ENCODE assay signal across 1 cellular context in the genomic region with DNA sequence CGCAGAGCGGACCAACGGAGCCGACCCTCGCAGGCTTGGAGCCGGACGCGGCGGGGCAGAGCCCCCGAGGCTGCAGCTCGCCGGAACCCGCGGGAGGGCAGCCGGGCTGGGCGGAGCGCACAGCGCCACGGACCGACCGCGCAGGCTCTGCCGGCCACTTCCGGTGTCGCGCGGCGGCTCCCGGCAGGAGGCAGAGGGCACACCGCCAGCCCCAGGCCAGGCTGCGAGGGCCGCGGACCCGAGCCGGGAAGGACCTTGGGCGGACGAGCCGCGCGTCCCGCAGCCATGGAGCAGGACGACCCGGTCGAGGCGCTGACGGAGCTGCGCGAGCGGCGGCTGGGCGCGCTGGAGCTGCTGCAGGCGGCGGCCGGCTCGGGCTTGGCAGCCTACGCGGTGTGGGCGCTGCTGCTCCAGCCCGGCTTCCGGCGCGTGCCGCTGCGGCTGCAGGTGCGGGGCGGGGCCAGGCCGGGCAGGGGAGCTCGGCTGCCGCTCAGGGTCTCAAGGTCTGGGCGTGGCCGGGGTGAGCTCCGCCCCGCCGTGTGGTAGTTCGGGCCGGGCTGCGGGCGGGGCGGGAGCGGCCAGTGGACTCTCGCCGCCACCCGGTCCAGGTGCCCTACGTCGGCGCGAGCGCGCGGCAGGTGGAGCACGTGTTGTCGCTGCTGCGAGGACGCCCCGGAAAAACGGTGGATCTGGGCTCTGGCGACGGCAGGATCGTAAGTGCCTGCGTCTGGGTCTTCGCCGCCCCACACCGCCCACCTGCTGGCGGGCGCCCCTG.
TF ChIP-seq lines count a peak whose summit lies in the region.

A gene with protein sequence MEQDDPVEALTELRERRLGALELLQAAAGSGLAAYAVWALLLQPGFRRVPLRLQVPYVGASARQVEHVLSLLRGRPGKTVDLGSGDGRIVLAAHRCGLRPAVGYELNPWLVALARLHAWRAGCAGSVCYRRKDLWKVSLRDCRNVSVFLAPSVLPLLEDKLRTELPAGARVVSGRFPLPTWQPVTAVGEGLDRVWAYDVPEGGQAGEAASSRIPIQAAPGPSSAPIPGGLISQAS (plus strand): TSS at position 157 of the 775 bp plus-strand sequence. CDS start 129 bp downstream, at position 286.

TF ChIP-seq in WTC11, 78 proteins besides CTCF, POLR2A, EP300 and RAD21 (continued from another document and continues in another):
- TF ChIP-seq, protein P1, sequence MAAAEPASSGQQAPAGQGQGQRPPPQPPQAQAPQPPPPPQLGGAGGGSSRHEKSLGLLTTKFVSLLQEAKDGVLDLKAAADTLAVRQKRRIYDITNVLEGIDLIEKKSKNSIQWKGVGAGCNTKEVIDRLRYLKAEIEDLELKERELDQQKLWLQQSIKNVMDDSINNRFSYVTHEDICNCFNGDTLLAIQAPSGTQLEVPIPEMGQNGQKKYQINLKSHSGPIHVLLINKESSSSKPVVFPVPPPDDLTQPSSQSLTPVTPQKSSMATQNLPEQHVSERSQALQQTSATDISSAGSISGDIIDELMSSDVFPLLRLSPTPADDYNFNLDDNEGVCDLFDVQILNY (CRISPR knock-in tag; IDR thresholded peaks at IDR 0.05): peak; percentile 72; the same call in 1 of the 2 replicates
- TF ChIP-seq PRRX2 (CRISPR knock-in tag; IDR thresholded peaks at IDR 0.05) (no peak), TEAD1 (CRISPR knock-in tag; IDR thresholded peaks at IDR 0.05) (peak; percentile 15; the same call in 1 of the 2 replicates), NFATC4 (CRISPR knock-in tag; IDR thresholded peaks at IDR 0.05) (0 out of 2 replicates have a peak, but pooled peaks have one; percentile 61), FOXK1 (CRISPR knock-in tag; IDR thresholded peaks at IDR 0.05) (peak; percentile 85), RELA (CRISPR knock-in tag; IDR thresholded peaks at IDR 0.05; ENCODE audit: borderline replicate concordance) (peak; percentile 93; the same call in 1 of the 2 replicates), FOXP1 (CRISPR knock-in tag; IDR thresholded peaks at IDR 0.05; ENCODE audit: borderline replicate concordance) (peak; percentile 97), CREB1 (CRISPR knock-in tag; IDR thresholded peaks at IDR 0.05) (peak; percentile 92), SOX15 (CRISPR knock-in tag; IDR thresholded peaks at IDR 0.05) (no peak), GABPB1 (CRISPR knock-in tag; IDR thresholded peaks at IDR 0.05) (peak; percentile 76), JUN (CRISPR knock-in tag; IDR thresholded peaks at IDR 0.05) (no peak; the same call in none of the 2 replicates), NFE2L1 (CRISPR knock-in tag; IDR thresholded peaks at IDR 0.05) (peak; percentile 91; the same call in 1 of the 2 replicates), ZNF138 (CRISPR knock-in tag; conservative IDR thresholded peaks at IDR 0.05) (peak; percentile 61; the same call in 1 of the 2 replicates), ZNF317 (CRISPR knock-in tag; IDR thresholded peaks at IDR 0.05; ENCODE audit: borderline replicate concordance, low read depth) (peak; percentile 77; the same call in 1 of the 2 replicates), SMAD3 (CRISPR knock-in tag; IDR thresholded peaks at IDR 0.05; ENCODE audit: borderline replicate concordance) (peak; percentile 96), FOXJ3 (CRISPR knock-in tag; IDR thresholded peaks at IDR 0.05; ENCODE audit: borderline replicate concordance) (no peak), MYBL2 (CRISPR knock-in tag; IDR thresholded peaks at IDR 0.05) (peak; percentile 73; the same call in 1 of the 2 replicates), NFYB (CRISPR knock-in tag; conservative IDR thresholded peaks at IDR 0.05; ENCODE audit: low read depth) (peak; percentile 26), IRF2 (CRISPR knock-in tag; IDR thresholded peaks at IDR 0.05; ENCODE audit: borderline replicate concordance, low read depth) (no peak), SP1 (CRISPR knock-in tag; conservative IDR thresholded peaks at IDR 0.05) (peak; percentile 91)
- TF ChIP-seq, protein P2, sequence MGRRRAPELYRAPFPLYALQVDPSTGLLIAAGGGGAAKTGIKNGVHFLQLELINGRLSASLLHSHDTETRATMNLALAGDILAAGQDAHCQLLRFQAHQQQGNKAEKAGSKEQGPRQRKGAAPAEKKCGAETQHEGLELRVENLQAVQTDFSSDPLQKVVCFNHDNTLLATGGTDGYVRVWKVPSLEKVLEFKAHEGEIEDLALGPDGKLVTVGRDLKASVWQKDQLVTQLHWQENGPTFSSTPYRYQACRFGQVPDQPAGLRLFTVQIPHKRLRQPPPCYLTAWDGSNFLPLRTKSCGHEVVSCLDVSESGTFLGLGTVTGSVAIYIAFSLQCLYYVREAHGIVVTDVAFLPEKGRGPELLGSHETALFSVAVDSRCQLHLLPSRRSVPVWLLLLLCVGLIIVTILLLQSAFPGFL (CRISPR knock-in tag; IDR thresholded peaks at IDR 0.05; ENCODE audit: borderline replicate concordance): peak; percentile 90
- TF ChIP-seq, protein P3, sequence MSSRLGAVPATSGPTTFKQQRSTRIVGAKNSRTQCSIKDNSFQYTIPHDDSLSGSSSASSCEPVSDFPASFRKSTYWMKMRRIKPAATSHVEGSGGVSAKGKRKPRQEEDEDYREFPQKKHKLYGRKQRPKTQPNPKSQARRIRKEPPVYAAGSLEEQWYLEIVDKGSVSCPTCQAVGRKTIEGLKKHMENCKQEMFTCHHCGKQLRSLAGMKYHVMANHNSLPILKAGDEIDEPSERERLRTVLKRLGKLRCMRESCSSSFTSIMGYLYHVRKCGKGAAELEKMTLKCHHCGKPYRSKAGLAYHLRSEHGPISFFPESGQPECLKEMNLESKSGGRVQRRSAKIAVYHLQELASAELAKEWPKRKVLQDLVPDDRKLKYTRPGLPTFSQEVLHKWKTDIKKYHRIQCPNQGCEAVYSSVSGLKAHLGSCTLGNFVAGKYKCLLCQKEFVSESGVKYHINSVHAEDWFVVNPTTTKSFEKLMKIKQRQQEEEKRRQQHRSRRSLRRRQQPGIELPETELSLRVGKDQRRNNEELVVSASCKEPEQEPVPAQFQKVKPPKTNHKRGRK (CRISPR knock-in tag; IDR thresholded peaks at IDR 0.05; ENCODE audit: borderline replicate concordance): no peak
- TF ChIP-seq, protein P4, sequence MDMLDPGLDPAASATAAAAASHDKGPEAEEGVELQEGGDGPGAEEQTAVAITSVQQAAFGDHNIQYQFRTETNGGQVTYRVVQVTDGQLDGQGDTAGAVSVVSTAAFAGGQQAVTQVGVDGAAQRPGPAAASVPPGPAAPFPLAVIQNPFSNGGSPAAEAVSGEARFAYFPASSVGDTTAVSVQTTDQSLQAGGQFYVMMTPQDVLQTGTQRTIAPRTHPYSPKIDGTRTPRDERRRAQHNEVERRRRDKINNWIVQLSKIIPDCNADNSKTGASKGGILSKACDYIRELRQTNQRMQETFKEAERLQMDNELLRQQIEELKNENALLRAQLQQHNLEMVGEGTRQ (CRISPR knock-in tag; IDR thresholded peaks at IDR 0.05): peak; percentile 66
- TF ChIP-seq, protein P5, sequence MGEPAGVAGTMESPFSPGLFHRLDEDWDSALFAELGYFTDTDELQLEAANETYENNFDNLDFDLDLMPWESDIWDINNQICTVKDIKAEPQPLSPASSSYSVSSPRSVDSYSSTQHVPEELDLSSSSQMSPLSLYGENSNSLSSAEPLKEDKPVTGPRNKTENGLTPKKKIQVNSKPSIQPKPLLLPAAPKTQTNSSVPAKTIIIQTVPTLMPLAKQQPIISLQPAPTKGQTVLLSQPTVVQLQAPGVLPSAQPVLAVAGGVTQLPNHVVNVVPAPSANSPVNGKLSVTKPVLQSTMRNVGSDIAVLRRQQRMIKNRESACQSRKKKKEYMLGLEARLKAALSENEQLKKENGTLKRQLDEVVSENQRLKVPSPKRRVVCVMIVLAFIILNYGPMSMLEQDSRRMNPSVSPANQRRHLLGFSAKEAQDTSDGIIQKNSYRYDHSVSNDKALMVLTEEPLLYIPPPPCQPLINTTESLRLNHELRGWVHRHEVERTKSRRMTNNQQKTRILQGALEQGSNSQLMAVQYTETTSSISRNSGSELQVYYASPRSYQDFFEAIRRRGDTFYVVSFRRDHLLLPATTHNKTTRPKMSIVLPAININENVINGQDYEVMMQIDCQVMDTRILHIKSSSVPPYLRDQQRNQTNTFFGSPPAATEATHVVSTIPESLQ (CRISPR knock-in tag; IDR thresholded peaks at IDR 0.05): no peak; the same call in 1 of the 2 replicates
- TF ChIP-seq, protein P6, sequence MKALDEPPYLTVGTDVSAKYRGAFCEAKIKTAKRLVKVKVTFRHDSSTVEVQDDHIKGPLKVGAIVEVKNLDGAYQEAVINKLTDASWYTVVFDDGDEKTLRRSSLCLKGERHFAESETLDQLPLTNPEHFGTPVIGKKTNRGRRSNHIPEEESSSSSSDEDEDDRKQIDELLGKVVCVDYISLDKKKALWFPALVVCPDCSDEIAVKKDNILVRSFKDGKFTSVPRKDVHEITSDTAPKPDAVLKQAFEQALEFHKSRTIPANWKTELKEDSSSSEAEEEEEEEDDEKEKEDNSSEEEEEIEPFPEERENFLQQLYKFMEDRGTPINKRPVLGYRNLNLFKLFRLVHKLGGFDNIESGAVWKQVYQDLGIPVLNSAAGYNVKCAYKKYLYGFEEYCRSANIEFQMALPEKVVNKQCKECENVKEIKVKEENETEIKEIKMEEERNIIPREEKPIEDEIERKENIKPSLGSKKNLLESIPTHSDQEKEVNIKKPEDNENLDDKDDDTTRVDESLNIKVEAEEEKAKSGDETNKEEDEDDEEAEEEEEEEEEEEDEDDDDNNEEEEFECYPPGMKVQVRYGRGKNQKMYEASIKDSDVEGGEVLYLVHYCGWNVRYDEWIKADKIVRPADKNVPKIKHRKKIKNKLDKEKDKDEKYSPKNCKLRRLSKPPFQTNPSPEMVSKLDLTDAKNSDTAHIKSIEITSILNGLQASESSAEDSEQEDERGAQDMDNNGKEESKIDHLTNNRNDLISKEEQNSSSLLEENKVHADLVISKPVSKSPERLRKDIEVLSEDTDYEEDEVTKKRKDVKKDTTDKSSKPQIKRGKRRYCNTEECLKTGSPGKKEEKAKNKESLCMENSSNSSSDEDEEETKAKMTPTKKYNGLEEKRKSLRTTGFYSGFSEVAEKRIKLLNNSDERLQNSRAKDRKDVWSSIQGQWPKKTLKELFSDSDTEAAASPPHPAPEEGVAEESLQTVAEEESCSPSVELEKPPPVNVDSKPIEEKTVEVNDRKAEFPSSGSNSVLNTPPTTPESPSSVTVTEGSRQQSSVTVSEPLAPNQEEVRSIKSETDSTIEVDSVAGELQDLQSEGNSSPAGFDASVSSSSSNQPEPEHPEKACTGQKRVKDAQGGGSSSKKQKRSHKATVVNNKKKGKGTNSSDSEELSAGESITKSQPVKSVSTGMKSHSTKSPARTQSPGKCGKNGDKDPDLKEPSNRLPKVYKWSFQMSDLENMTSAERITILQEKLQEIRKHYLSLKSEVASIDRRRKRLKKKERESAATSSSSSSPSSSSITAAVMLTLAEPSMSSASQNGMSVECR (CRISPR knock-in tag; IDR thresholded peaks at IDR 0.05; ENCODE audit: borderline replicate concordance): peak; percentile 83; the same call in 1 of the 2 replicates
- TF ChIP-seq, protein P7, sequence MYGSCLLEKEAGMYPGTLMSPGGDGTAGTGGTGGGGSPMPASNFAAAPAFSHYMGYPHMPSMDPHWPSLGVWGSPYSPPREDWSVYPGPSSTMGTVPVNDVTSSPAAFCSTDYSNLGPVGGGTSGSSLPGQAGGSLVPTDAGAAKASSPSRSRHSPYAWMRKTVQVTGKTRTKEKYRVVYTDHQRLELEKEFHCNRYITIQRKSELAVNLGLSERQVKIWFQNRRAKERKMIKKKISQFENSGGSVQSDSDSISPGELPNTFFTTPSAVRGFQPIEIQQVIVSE (CRISPR knock-in tag; IDR thresholded peaks at IDR 0.05; ENCODE audit: borderline replicate concordance): no peak
- TF ChIP-seq, protein P8, sequence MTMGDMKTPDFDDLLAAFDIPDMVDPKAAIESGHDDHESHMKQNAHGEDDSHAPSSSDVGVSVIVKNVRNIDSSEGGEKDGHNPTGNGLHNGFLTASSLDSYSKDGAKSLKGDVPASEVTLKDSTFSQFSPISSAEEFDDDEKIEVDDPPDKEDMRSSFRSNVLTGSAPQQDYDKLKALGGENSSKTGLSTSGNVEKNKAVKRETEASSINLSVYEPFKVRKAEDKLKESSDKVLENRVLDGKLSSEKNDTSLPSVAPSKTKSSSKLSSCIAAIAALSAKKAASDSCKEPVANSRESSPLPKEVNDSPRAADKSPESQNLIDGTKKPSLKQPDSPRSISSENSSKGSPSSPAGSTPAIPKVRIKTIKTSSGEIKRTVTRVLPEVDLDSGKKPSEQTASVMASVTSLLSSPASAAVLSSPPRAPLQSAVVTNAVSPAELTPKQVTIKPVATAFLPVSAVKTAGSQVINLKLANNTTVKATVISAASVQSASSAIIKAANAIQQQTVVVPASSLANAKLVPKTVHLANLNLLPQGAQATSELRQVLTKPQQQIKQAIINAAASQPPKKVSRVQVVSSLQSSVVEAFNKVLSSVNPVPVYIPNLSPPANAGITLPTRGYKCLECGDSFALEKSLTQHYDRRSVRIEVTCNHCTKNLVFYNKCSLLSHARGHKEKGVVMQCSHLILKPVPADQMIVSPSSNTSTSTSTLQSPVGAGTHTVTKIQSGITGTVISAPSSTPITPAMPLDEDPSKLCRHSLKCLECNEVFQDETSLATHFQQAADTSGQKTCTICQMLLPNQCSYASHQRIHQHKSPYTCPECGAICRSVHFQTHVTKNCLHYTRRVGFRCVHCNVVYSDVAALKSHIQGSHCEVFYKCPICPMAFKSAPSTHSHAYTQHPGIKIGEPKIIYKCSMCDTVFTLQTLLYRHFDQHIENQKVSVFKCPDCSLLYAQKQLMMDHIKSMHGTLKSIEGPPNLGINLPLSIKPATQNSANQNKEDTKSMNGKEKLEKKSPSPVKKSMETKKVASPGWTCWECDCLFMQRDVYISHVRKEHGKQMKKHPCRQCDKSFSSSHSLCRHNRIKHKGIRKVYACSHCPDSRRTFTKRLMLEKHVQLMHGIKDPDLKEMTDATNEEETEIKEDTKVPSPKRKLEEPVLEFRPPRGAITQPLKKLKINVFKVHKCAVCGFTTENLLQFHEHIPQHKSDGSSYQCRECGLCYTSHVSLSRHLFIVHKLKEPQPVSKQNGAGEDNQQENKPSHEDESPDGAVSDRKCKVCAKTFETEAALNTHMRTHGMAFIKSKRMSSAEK (CRISPR knock-in tag; IDR thresholded peaks at IDR 0.05; ENCODE audit: borderline replicate concordance): no peak
- TF ChIP-seq, protein P9, sequence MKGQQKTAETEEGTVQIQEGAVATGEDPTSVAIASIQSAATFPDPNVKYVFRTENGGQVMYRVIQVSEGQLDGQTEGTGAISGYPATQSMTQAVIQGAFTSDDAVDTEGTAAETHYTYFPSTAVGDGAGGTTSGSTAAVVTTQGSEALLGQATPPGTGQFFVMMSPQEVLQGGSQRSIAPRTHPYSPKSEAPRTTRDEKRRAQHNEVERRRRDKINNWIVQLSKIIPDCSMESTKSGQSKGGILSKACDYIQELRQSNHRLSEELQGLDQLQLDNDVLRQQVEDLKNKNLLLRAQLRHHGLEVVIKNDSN (CRISPR knock-in tag; IDR thresholded peaks at IDR 0.05): peak; percentile 80; the same call in 1 of the 2 replicates
- TF ChIP-seq, protein P10, sequence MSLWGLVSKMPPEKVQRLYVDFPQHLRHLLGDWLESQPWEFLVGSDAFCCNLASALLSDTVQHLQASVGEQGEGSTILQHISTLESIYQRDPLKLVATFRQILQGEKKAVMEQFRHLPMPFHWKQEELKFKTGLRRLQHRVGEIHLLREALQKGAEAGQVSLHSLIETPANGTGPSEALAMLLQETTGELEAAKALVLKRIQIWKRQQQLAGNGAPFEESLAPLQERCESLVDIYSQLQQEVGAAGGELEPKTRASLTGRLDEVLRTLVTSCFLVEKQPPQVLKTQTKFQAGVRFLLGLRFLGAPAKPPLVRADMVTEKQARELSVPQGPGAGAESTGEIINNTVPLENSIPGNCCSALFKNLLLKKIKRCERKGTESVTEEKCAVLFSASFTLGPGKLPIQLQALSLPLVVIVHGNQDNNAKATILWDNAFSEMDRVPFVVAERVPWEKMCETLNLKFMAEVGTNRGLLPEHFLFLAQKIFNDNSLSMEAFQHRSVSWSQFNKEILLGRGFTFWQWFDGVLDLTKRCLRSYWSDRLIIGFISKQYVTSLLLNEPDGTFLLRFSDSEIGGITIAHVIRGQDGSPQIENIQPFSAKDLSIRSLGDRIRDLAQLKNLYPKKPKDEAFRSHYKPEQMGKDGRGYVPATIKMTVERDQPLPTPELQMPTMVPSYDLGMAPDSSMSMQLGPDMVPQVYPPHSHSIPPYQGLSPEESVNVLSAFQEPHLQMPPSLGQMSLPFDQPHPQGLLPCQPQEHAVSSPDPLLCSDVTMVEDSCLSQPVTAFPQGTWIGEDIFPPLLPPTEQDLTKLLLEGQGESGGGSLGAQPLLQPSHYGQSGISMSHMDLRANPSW (CRISPR knock-in tag; conservative IDR thresholded peaks at IDR 0.05; ENCODE audit: low read depth): peak; percentile 97; the same call in 1 of the 2 replicates
